8 cellular contexts compared by ENCODE assay signal in genomic region chr9:131635285-131635684, GRCh38.
DNase-seq lines count a peak whose midpoint lies in the region; ATAC-seq lines count a peak whose summit lies in the region.

No MANE protein-coding gene starts in this region.

- H3K36me3 Mint-ChIP-seq in stimulated activated naive B cell treated with anti-CD40 and anti-IgM and Interleukin-4, amounts not matched to agents 10 μg/mL and 1 μg/mL and 100 μg/mL, for 72 hours: peaks cover 56 to 86% of the 10 kb centered on the region in 2 donors

- H3K4me3 Mint-ChIP-seq in stimulated activated naive B cell treated with anti-CD40 and anti-IgM and Interleukin-4, amounts not matched to agents 10 μg/mL and 1 μg/mL and 100 μg/mL, for 72 hours: peak overlapping the region; percentile 16 to 39

- peaks cover 0 to 2% of the 10 kb centered on the region in 2 donors for H3K9me3 Mint-ChIP-seq in stimulated activated naive B cell treated with anti-CD40 and anti-IgM and Interleukin-4, amounts not matched to agents 10 μg/mL and 1 μg/mL and 100 μg/mL, for 72 hours

- H3K9ac ChIP-seq in muscle layer of colon (ENCODE audit: low read length): no peak overlapping the region

- H3K4me1 ChIP-seq in muscle layer of colon (ENCODE audit: insufficient read depth, low read length): peaks cover 12% of the 10 kb centered on the region

- H3K27ac ChIP-seq in muscle layer of colon (ENCODE audit: low read depth, low read length): peak overlapping the region; percentile 44

- H3K4me3 ChIP-seq in muscle layer of colon (ENCODE audit: low read depth in 1 of 2, low read length in 2 of 2): no peak overlapping the region

- peak; percentile 81 to 83 for ATAC-seq in stimulated activated naive B cell treated with anti-CD40 and anti-IgM and Interleukin-4, amounts not matched to agents 10 μg/mL and 1 μg/mL and 100 μg/mL, for 72 hours (replicated peaks)
- ATAC-seq in HG02642 (IDR thresholded peaks at IDR 0.05; ENCODE audit: poor library complexity, unreplicated experiment) (no peak), GM19463 (IDR thresholded peaks at IDR 0.05; ENCODE audit: unreplicated experiment) (no peak)

- no peaks in the 10 kb centered on the region for H3K27me3 ChIP-seq in muscle layer of colon (ENCODE audit: control insufficient read depth in 1 of 2, insufficient read depth in 2 of 2, low read length in 2 of 2)

- no peaks in the 10 kb centered on the region for H3K27me3 Mint-ChIP-seq in stimulated activated naive B cell treated with anti-CD40 and anti-IgM and Interleukin-4, amounts not matched to agents 10 μg/mL and 1 μg/mL and 100 μg/mL, for 72 hours

- peak overlapping the region; percentile 95 for H3K27ac Mint-ChIP-seq in stimulated activated naive B cell treated with anti-CD40 and anti-IgM and Interleukin-4, amounts not matched to agents 10 μg/mL and 1 μg/mL and 100 μg/mL, for 72 hours

- peaks cover 48 to 67% of the 10 kb centered on the region in 2 donors for H3K4me1 Mint-ChIP-seq in stimulated activated naive B cell treated with anti-CD40 and anti-IgM and Interleukin-4, amounts not matched to agents 10 μg/mL and 1 μg/mL and 100 μg/mL, for 72 hours

- DNase-seq in GM03348 (ENCODE audit: low spot score) (peak; percentile 96), NCI-H510A (lab: John Stamatoyannopoulos, UW) (peak; percentile 57), epidermal melanocyte (ENCODE audit: insufficient read length, low spot score) (peak; percentile 57)
- DNase-seq in activated CD8-positive, alpha-beta memory T cell treated with anti-CD3 and anti-CD28 coated beads for 24 hours: peak; percentile 83
- DNase-seq in stimulated activated naive B cell treated with anti-CD40 and anti-IgM and Interleukin-4, amounts not matched to agents 10 μg/mL and 1 μg/mL and 100 μg/mL, for 72 hours: peak; percentile 74

- peaks cover 15% of the 10 kb centered on the region for H3K36me3 ChIP-seq in muscle layer of colon (ENCODE audit: insufficient read depth, low read length)

- H3K9me3 ChIP-seq in muscle layer of colon (ENCODE audit: low read length): no peaks in the 10 kb centered on the region

Comparison
In these comparisons a context has a peak if more than half of its experiments do, and no peak if none do; other contexts are left out.
1. ATAC-seq: peak in stimulated activated naive B cell treated with anti-CD40 and anti-IgM and Interleukin-4, amounts not matched to agents 10 μg/mL and 1 μg/mL and 100 μg/mL, for 72 hours (2 of 2); none in HG02642 (single experiment) and GM19463 (single experiment).
2. Peak in every context shown above with its lines, with median percentiles within 50 percentile points of each other: DNase-seq.